In genomic region chr11:45354976-45355705, GRCh38 we compare ENCODE assay signal across 8 cellular contexts.
DNase-seq lines count a peak whose midpoint lies in the region; ATAC-seq and TF ChIP-seq lines count a peak whose summit lies in the region.

No MANE protein-coding gene starts in this region.

- peak overlapping the region; percentile 78 for H2AFZ ChIP-seq in OCI-LY1 (ENCODE audit: low read length)

- TF ChIP-seq CTCF in AG04450 (IDR thresholded peaks at IDR 0.05; ENCODE audit: low read depth, low read length) (no peak), OCI-LY1 (IDR thresholded peaks at IDR 0.05; ENCODE audit: low read length) (no peak), omental fat pad (IDR thresholded peaks at IDR 0.05) (no peak)

- H3K27ac ChIP-seq in AG04450 (ENCODE audit: low read depth, low read length) (no peak overlapping the region), OCI-LY1 (ENCODE audit: low read depth, low read length, poor library complexity, severe bottlenecking) (no peak overlapping the region), substantia nigra (ENCODE audit: low read depth, low read length, poor library complexity, severe bottlenecking) (peak overlapping the region; percentile 47)

- H3K9me2 ChIP-seq in OCI-LY1 (ENCODE audit: low read depth, low read length) = no peaks in the 10 kb centered on the region

- DNase-seq in AG04450 (ENCODE audit: low read depth, low spot score) (no peak), GM19240 (ENCODE audit: insufficient read length, low spot score) (peak; percentile 47), globus pallidus (ENCODE audit: low spot score) (peak; percentile 79), omental fat pad (ENCODE audit: low spot score) (peak; percentile 61), substantia nigra (lab: John Stamatoyannopoulos, UW) (peak in 47 of 49 donors; percentile 28 to 90 (median 69))
- peak; percentile 89 for DNase-seq in activated naive CD4-positive, alpha-beta T cell treated with Interleukin-2 at 50 U/mL for 16 hours

- peaks cover 14% of the 10 kb centered on the region for H3K4me1 ChIP-seq in OCI-LY1 (ENCODE audit: insufficient read depth, low read length, severe bottlenecking)

- H3K36me3 ChIP-seq in OCI-LY1 (ENCODE audit: insufficient read depth, low read length) = no peaks in the 10 kb centered on the region

- H3K79me2 ChIP-seq in OCI-LY1 (ENCODE audit: insufficient read depth, low read length) = no peaks in the 10 kb centered on the region

- H3F3A ChIP-seq in OCI-LY1 (ENCODE audit: insufficient read depth, low read length) = no peaks in the 10 kb centered on the region

- H3K9me3 ChIP-seq in AG04450 (ENCODE audit: control insufficient read depth, insufficient read depth, low read length) = peaks cover 6% of the 10 kb centered on the region
- no peaks in the 10 kb centered on the region for H3K9me3 ChIP-seq in OCI-LY1 (ENCODE audit: low read length)

- no peaks in the 10 kb centered on the region for H4K20me1 ChIP-seq in OCI-LY1 (ENCODE audit: insufficient read depth, low read length)

- peak; percentile 94 for ATAC-seq in HG03520 (IDR thresholded peaks at IDR 0.05; ENCODE audit: unreplicated experiment)
- peak; percentile 39 for ATAC-seq in omental fat pad (ENCODE audit: low FRiP score)

- peak overlapping the region; percentile 65 for H3K9ac ChIP-seq in OCI-LY1 (ENCODE audit: low read length)

- H3K4me3 ChIP-seq in AG04450 (ENCODE audit: low read depth, low read length) (peak overlapping the region; percentile 55), OCI-LY1 (ENCODE audit: low read depth, low read length, poor library complexity, severe bottlenecking) (peak overlapping the region; percentile 82)

- CTCF ChIA-PET in AG04450 (lab: Charles Lee) = no interaction called here

- POLR2A ChIA-PET in AG04450 (lab: Yijun Ruan, JAX) = no interaction called here

- H3K27me3 ChIP-seq in AG04450 (ENCODE audit: control insufficient read depth, insufficient read depth, low read length) (peaks cover 6% of the 10 kb centered on the region), OCI-LY1 (ENCODE audit: insufficient read depth, low read length) (no peaks in the 10 kb centered on the region; the same call in 1 of the 2 replicates)

- peak overlapping the region; percentile 88 for H3K4me2 ChIP-seq in OCI-LY1 (ENCODE audit: low read length)
